8 cellular contexts compared by ENCODE assay signal in genomic region chr3:160129459-160130061, GRCh38.
DNase-seq lines count a peak whose midpoint lies in the region; ATAC-seq, FAIRE-seq and TF ChIP-seq lines count a peak whose summit lies in the region.

No MANE protein-coding gene starts in this region.

- H3K9me3 Mint-ChIP-seq in activated T-helper 1 cell treated with anti-CD3 and anti-CD28 coated beads, Interleukin-12 subunit alpha, Interleukin-12 subunit beta, Interleukin-2, Interleukin-4 antibody, amounts not matched to agents 30 ng/mL and 10 ng/mL and 1 ng/mL, durations not matched to agents 14 hours and 24 hours and 36 hours = no peaks in the 10 kb centered on the region

- WGBS in small intestine, 3 donors = 28 to 37% (median 31%) methylated on average over 4 of the region's 4 CpGs

- H3K4me1 Mint-ChIP-seq in activated T-helper 1 cell treated with anti-CD3 and anti-CD28 coated beads, Interleukin-12 subunit alpha, Interleukin-12 subunit beta, Interleukin-2, Interleukin-4 antibody, amounts not matched to agents 30 ng/mL and 10 ng/mL and 1 ng/mL, durations not matched to agents 14 hours and 24 hours and 36 hours (ENCODE audit: low read depth) = peaks cover 5% of the 10 kb centered on the region

- TF ChIP-seq CTCF in cardiac fibroblast (IDR thresholded peaks at IDR 0.05; ENCODE audit: low read depth, low read length) = no peak

- H3K79me2 ChIP-seq in ACC112 (ENCODE audit: control insufficient read depth, insufficient read depth, low read length, unreplicated experiment) = no peaks in the 10 kb centered on the region

- intact Hi-C loops in activated T-helper 1 cell treated with anti-CD3 and anti-CD28 coated beads, Interleukin-12 subunit alpha, Interleukin-12 subunit beta, Interleukin-2, Interleukin-4 antibody, amounts not matched to agents 30 ng/mL and 10 ng/mL and 1 ng/mL, durations not matched to agents 14 hours and 24 hours and 36 hours (cut with micrococcal nuclease) = no loop called here

- TF ChIP-seq EP300 in Ishikawa (IDR thresholded peaks at IDR 0.05; ENCODE audit: borderline replicate concordance) = peak; percentile 29; the same call in 1 of the 2 replicates

- H3K4me1 ChIP-seq in ACC112 (ENCODE audit: control insufficient read depth, insufficient read depth, low read length, unreplicated experiment) (peaks cover 49% of the 10 kb centered on the region), small intestine (ENCODE audit: control insufficient read depth in 2 of 2, insufficient read depth in 1 of 2, low read depth in 1 of 2, low read length in 1 of 2) (no peaks in the 10 kb centered on the region)

- DNase-seq in cardiac fibroblast (ENCODE audit: low read depth in 2 of 2) (peak; percentile 93 to 98), smooth muscle cell of the brain vasculature (ENCODE audit: low read depth, low spot score) (peak; percentile 4), NCI-H128 (lab: John Stamatoyannopoulos, UW; ENCODE audit: unreplicated experiment) (no peak), small intestine (no peak)
- DNase-seq in activated T-helper 1 cell treated with anti-CD3 and anti-CD28 coated beads, Interleukin-12 subunit alpha, Interleukin-12 subunit beta, Interleukin-2, Interleukin-4 antibody, amounts not matched to agents 30 ng/mL and 10 ng/mL and 1 ng/mL, durations not matched to agents 14 hours and 24 hours and 36 hours (ENCODE audit: low spot score) = no peak

- H3K36me3 ChIP-seq in ACC112 (ENCODE audit: insufficient read depth, low read length) = no peaks in the 10 kb centered on the region
- no peaks in the 10 kb centered on the region for H3K36me3 ChIP-seq in small intestine (ENCODE audit: control insufficient read depth in 2 of 2, insufficient read depth in 2 of 2, low read length in 2 of 2)

- no peak for TF ChIP-seq RAD21 in Ishikawa (IDR thresholded peaks at IDR 0.05; ENCODE audit: low read depth)

- no peaks in the 10 kb centered on the region for H3K9me3 ChIP-seq in small intestine (ENCODE audit: control insufficient read depth, low read depth)

- peak; percentile 57 for ATAC-seq in GM19452 (IDR thresholded peaks at IDR 0.05; ENCODE audit: unreplicated experiment)

- FAIRE-seq in small intestine (lab: Jason Lieb, UNC) = no peak

- H3K4me3 ChIP-seq in ACC112 (ENCODE audit: low read depth, low read length) (peak overlapping the region; percentile 49), cardiac fibroblast (replicated peaks in 1 of 2; ENCODE audit: low read depth in 2 of 2, low read length in 2 of 2) (no peak overlapping the region), small intestine (ENCODE audit: low read depth in 1 of 2, low read length in 2 of 2) (no peak overlapping the region)

- no peaks in the 10 kb centered on the region for H3K36me3 Mint-ChIP-seq in activated T-helper 1 cell treated with anti-CD3 and anti-CD28 coated beads, Interleukin-12 subunit alpha, Interleukin-12 subunit beta, Interleukin-2, Interleukin-4 antibody, amounts not matched to agents 30 ng/mL and 10 ng/mL and 1 ng/mL, durations not matched to agents 14 hours and 24 hours and 36 hours (ENCODE audit: low read depth)

- no peak overlapping the region for H3K4me3 Mint-ChIP-seq in activated T-helper 1 cell treated with anti-CD3 and anti-CD28 coated beads, Interleukin-12 subunit alpha, Interleukin-12 subunit beta, Interleukin-2, Interleukin-4 antibody, amounts not matched to agents 30 ng/mL and 10 ng/mL and 1 ng/mL, durations not matched to agents 14 hours and 24 hours and 36 hours

- H3K27me3 ChIP-seq in ACC112 (ENCODE audit: insufficient read depth, low read length) = no peaks in the 10 kb centered on the region
- no peaks in the 10 kb centered on the region for H3K27me3 ChIP-seq in small intestine (ENCODE audit: control insufficient read depth in 2 of 2, insufficient read depth in 2 of 2, low read length in 2 of 2)

- H2AFZ ChIP-seq in ACC112 (ENCODE audit: low read length, unreplicated experiment) = no peak overlapping the region

- peaks cover 14% of the 10 kb centered on the region for H3K27me3 Mint-ChIP-seq in activated T-helper 1 cell treated with anti-CD3 and anti-CD28 coated beads, Interleukin-12 subunit alpha, Interleukin-12 subunit beta, Interleukin-2, Interleukin-4 antibody, amounts not matched to agents 30 ng/mL and 10 ng/mL and 1 ng/mL, durations not matched to agents 14 hours and 24 hours and 36 hours (ENCODE audit: insufficient read depth)

- H3K27ac Mint-ChIP-seq in activated T-helper 1 cell treated with anti-CD3 and anti-CD28 coated beads, Interleukin-12 subunit alpha, Interleukin-12 subunit beta, Interleukin-2, Interleukin-4 antibody, amounts not matched to agents 30 ng/mL and 10 ng/mL and 1 ng/mL, durations not matched to agents 14 hours and 24 hours and 36 hours = no peak overlapping the region

- H3K27ac ChIP-seq in ACC112 (ENCODE audit: low read depth, low read length) = peak overlapping the region; percentile 60
- no peak overlapping the region for H3K27ac ChIP-seq in small intestine (ENCODE audit: low read depth in 1 of 2, low read length in 1 of 2)

TF ChIP-seq in Ishikawa, 13 proteins besides CTCF, POLR2A, EP300 and RAD21:
- no peak for TF ChIP-seq MAX (IDR thresholded peaks at IDR 0.05)

Comparison
In these comparisons a context has a peak if more than half of its experiments do, and no peak if none do; other contexts are left out.
1. DNase-seq: peak in cardiac fibroblast (2 of 2) and smooth muscle cell of the brain vasculature (single experiment); none in activated T-helper 1 cell treated with anti-CD3 and anti-CD28 coated beads, Interleukin-12 subunit alpha, Interleukin-12 subunit beta, Interleukin-2, Interleukin-4 antibody, amounts not matched to agents 30 ng/mL and 10 ng/mL and 1 ng/mL, durations not matched to agents 14 hours and 24 hours and 36 hours (single experiment), NCI-H128 (single experiment) and small intestine (single experiment).